17 cellular contexts compared by ENCODE assay signal in the genomic region with DNA sequence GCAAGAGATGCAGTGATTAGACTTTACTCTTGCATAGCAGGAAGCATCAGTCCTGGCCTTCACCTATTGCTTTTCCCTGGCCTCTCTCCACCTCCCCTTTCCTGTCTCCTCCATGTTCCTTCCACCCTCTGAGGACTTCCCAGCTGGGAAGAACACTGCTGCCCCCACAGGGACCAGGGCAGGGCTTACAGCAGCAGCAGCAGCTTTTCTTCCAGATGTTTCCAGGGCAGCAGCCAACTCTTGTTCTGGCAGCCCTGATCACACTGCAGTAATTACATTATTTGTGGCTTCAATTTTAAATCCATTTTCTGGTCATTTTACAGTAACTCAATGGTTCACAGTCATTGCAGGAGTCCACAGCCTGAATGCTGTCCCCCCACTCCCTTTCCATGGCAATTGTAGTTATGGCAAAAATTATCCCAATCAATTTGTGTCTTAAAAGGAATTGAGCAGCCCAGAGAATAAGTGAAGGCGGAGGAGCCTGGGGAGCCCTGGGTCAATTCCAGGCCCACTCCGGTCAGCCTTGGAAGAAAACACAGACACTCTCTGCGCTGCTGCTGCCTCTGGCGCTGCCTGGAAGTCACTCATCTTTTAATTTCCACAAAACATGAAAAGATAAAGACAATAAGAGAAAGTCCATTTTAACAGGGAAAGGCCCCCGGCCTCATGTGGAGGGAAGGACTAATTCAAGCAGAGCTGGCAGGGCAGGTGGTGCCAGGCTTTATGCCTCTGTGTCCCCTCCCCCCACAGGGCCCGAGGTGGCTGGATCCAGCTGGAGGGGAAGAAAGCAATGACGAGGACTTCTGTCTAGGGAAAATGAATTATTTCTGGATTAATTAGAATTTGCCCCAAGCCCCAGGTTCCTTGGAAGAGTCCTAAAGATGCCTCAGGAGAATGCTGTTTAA.
DNase-seq lines count a peak whose midpoint lies in the region; ATAC-seq and TF ChIP-seq lines count a peak whose summit lies in the region.
"Had no signal": no experiment of that assay in that cellular context is flagged by ENCODE, and none has a peak within 500 bp of the region (broad histone marks: within the 10 kb centered on the region; RNA-seq: fewer than 3 reads in every experiment).

No MANE protein-coding gene starts in this region.

- no peak overlapping the region for H3K14ac ChIP-seq in H9 (ENCODE audit: insufficient read depth, low read length)

- TF ChIP-seq EP300 in neural cell (conservative IDR thresholded peaks at IDR 0.05; ENCODE audit: poor library complexity, severe bottlenecking): no peak

- DNase-seq in ELF-1 (ENCODE audit: low read depth, low spot score) (peak; percentile 37), H9 (peak; percentile 52), Right ventricle myocardium superior (no peak), T-helper 9 cell (no peak)
- DNase-seq: effector CD8-positive, alpha-beta T cell; hippocampal formation; NCI-H2029; small intestine; T-helper 1 cell had no signal

- H3K36me3 Mint-ChIP-seq in H9 (ENCODE audit: insufficient read depth in 1 of 3, low read depth in 3 of 3): no peaks in the 10 kb centered on the region; a peak in 1 of 7 replicates

- H3K9me3 ChIP-seq in H9 (ENCODE audit: control insufficient read depth, low read depth, low read length): no peaks in the 10 kb centered on the region
- H3K9me3 ChIP-seq in neural cell (ENCODE audit: low read length): no peaks in the 10 kb centered on the region
- H3K9me3 ChIP-seq: adrenal gland, thoracic aorta had no signal

- H2BK15ac ChIP-seq in H9 (ENCODE audit: low read depth, low read length): no peak overlapping the region

- no peak overlapping the region for H3K4ac ChIP-seq in H9 (ENCODE audit: low read depth, low read length)

- H3K79me2 ChIP-seq in H9 (ENCODE audit: insufficient read depth, low read length) (no peaks in the 10 kb centered on the region), neural cell (replicated peaks; ENCODE audit: insufficient read depth, low read length) (no peaks in the 10 kb centered on the region)
- H3K79me2 ChIP-seq: parathyroid adenoma had no signal

- H3K23ac ChIP-seq in H9 (ENCODE audit: insufficient read length, low read depth, low read length): no peak overlapping the region

- H4K91ac ChIP-seq in H9 (ENCODE audit: insufficient read length, low read depth, low read length): no peak overlapping the region

- no peak overlapping the region for H3K9ac ChIP-seq in H9 (ENCODE audit: extremely low read depth, insufficient read length, low read length)
- H3K9ac ChIP-seq in neural cell (ENCODE audit: low read length): no peak overlapping the region
- H3K9ac ChIP-seq: parathyroid adenoma had no signal

- H3K27me3 Mint-ChIP-seq in H9 (ENCODE audit: low read depth): no peaks in the 10 kb centered on the region; the same call in 1 of the 2 replicates

- no peak overlapping the region for H2BK20ac ChIP-seq in H9 (ENCODE audit: low read depth, low read length, poor library complexity, severe bottlenecking)

- WGBS in H9 (ENCODE audit: extremely low coverage, insufficient read length, low lambda C conversion rate): no CpG with 5 or more reads among the region's 7 CpGs

- intact Hi-C loops in Right ventricle myocardium superior (cut with DNase I): no loop called here

- H3K27ac Mint-ChIP-seq in H9: no peak overlapping the region
- H3K27ac Mint-ChIP-seq: B cell had no signal

- H4K20me1 ChIP-seq in H9 (ENCODE audit: control insufficient read depth, insufficient read depth, insufficient read length): no peaks in the 10 kb centered on the region
- H4K20me1 ChIP-seq in neural cell (ENCODE audit: insufficient read depth): no peaks in the 10 kb centered on the region

- H3K27ac ChIP-seq in H9 (ENCODE audit: insufficient read length, low read depth, low read length) (no peak overlapping the region), neural cell (ENCODE audit: low read length) (peak overlapping the region; percentile 35)
- H3K27ac ChIP-seq: adrenal gland, cardiac muscle cell, parathyroid adenoma, thoracic aorta had no signal

- H2BK5ac ChIP-seq in H9 (ENCODE audit: insufficient read length, low read length): no peak overlapping the region

- no peak overlapping the region for H2BK12ac ChIP-seq in H9 (ENCODE audit: insufficient read length, low read depth, low read length)

- H3K4me3 Mint-ChIP-seq in H9: no peak overlapping the region
- H3K4me3 Mint-ChIP-seq: B cell had no signal

- H4K5ac ChIP-seq in H9 (ENCODE audit: insufficient read length, low read depth, low read length): no peak overlapping the region

- no peak overlapping the region for H3K18ac ChIP-seq in H9 (ENCODE audit: insufficient read length, low read depth, low read length)

- H3F3A ChIP-seq in neural cell (ENCODE audit: insufficient read depth, low read length, poor library complexity, severe bottlenecking): no peaks in the 10 kb centered on the region

- no peaks in the 10 kb centered on the region for H3K23me2 ChIP-seq in H9 (ENCODE audit: insufficient read length, low read depth, low read length, poor library complexity, severe bottlenecking)

- no peaks in the 10 kb centered on the region for H3K36me3 ChIP-seq in neural cell (ENCODE audit: insufficient read depth, low read length)
- H3K36me3 ChIP-seq: adrenal gland, cardiac muscle cell, thoracic aorta had no signal

- ATAC-seq in Right ventricle myocardium superior (ENCODE audit: poor library complexity) (peak; percentile 76), HG02870 (IDR thresholded peaks at IDR 0.05; ENCODE audit: unreplicated experiment) (no peak), HG02840 (IDR thresholded peaks at IDR 0.05; ENCODE audit: low FRiP score, unreplicated experiment) (no peak)

- no peak overlapping the region for H2BK120ac ChIP-seq in H9 (ENCODE audit: low read depth, low read length, poor library complexity, severe bottlenecking)

- H3K27me3 ChIP-seq in H9 (ENCODE audit: insufficient read depth, low read length) (no peaks in the 10 kb centered on the region), neural cell (ENCODE audit: insufficient read depth, low read depth, low read length) (no peaks in the 10 kb centered on the region)
- H3K27me3 ChIP-seq: adrenal gland, cardiac muscle cell had no signal

- H3K79me1 ChIP-seq in H9 (ENCODE audit: insufficient read depth, low read depth, low read length, poor library complexity, severe bottlenecking): no peaks in the 10 kb centered on the region

- peak; percentile 64 for TF ChIP-seq RAD21 in neural cell (conservative IDR thresholded peaks at IDR 0.05)

- H3K4me3 ChIP-seq in neural cell (ENCODE audit: low read length): no peak overlapping the region
- H3K4me3 ChIP-seq: adrenal gland, cardiac muscle cell, thoracic aorta had no signal

- no peaks in the 10 kb centered on the region for H3K9me3 Mint-ChIP-seq in H9

- no peaks in the 10 kb centered on the region for H3K9me2 ChIP-seq in neural cell (ENCODE audit: insufficient read depth, low read length)

- H2AK5ac ChIP-seq in H9 (ENCODE audit: insufficient read length, low read length): no peak overlapping the region

- no peak overlapping the region for H3T11ph ChIP-seq in H9 (ENCODE audit: low read length)

- no peak overlapping the region for H3K56ac ChIP-seq in H9 (ENCODE audit: insufficient read length, low read depth, low read length)

- H4K8ac ChIP-seq in H9 (replicated peaks; ENCODE audit: insufficient read length, low read depth, low read length): no peak overlapping the region

- no peaks in the 10 kb centered on the region for H3K4me1 Mint-ChIP-seq in H9
- H3K4me1 Mint-ChIP-seq: B cell had no signal

- no peak overlapping the region for H2AFZ ChIP-seq in H9 (ENCODE audit: low read length)
- H2AFZ ChIP-seq in neural cell (ENCODE audit: low read depth, low read length): no peak overlapping the region
- H2AFZ ChIP-seq: parathyroid adenoma had no signal

- H3K4me2 ChIP-seq in H9 (ENCODE audit: insufficient read depth, insufficient read length, low read length) (no peak overlapping the region), neural cell (ENCODE audit: low read length) (no peak overlapping the region)

- TF ChIP-seq CTCF in H9 (conservative IDR thresholded peaks at IDR 0.05) (peak; percentile 67), neural cell (IDR thresholded peaks at IDR 0.05; ENCODE audit: poor library complexity, severe bottlenecking) (peak; percentile 57)

- no peaks in the 10 kb centered on the region for H3K4me1 ChIP-seq in H9 (ENCODE audit: insufficient read depth, low read length)
- H3K4me1 ChIP-seq: adrenal gland, parathyroid adenoma had no signal

TF ChIP-seq in neural cell, 6 proteins besides CTCF, POLR2A, EP300 and RAD21:
- TF ChIP-seq, protein P1, sequence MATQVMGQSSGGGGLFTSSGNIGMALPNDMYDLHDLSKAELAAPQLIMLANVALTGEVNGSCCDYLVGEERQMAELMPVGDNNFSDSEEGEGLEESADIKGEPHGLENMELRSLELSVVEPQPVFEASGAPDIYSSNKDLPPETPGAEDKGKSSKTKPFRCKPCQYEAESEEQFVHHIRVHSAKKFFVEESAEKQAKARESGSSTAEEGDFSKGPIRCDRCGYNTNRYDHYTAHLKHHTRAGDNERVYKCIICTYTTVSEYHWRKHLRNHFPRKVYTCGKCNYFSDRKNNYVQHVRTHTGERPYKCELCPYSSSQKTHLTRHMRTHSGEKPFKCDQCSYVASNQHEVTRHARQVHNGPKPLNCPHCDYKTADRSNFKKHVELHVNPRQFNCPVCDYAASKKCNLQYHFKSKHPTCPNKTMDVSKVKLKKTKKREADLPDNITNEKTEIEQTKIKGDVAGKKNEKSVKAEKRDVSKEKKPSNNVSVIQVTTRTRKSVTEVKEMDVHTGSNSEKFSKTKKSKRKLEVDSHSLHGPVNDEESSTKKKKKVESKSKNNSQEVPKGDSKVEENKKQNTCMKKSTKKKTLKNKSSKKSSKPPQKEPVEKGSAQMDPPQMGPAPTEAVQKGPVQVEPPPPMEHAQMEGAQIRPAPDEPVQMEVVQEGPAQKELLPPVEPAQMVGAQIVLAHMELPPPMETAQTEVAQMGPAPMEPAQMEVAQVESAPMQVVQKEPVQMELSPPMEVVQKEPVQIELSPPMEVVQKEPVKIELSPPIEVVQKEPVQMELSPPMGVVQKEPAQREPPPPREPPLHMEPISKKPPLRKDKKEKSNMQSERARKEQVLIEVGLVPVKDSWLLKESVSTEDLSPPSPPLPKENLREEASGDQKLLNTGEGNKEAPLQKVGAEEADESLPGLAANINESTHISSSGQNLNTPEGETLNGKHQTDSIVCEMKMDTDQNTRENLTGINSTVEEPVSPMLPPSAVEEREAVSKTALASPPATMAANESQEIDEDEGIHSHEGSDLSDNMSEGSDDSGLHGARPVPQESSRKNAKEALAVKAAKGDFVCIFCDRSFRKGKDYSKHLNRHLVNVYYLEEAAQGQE (IDR thresholded peaks at IDR 0.05; ENCODE audit: borderline replicate concordance): no peak
- no peak for TF ChIP-seq EZH2 (IDR thresholded peaks at IDR 0.05; ENCODE audit: borderline replicate concordance, insufficient read depth, low read length, poor library complexity, severe bottlenecking)
- peak; percentile 46 for TF ChIP-seq SMC3 (conservative IDR thresholded peaks at IDR 0.05; ENCODE audit: poor library complexity)
- peak; percentile 63 for TF ChIP-seq POLR2AphosphoS5 (IDR thresholded peaks at IDR 0.05)
- TF ChIP-seq MXI1 (conservative IDR thresholded peaks at IDR 0.05; ENCODE audit: poor library complexity, severe bottlenecking): no peak
- no peak for TF ChIP-seq TAF1 (IDR thresholded peaks at IDR 0.05; ENCODE audit: low read depth)
TF ChIP-seq in neural cell: peak in this region for 2.

Comparison
In these comparisons a context has a peak if more than half of its experiments do, and no peak if none do; other contexts are left out.
1. DNase-seq: peak in ELF-1 (single experiment) and H9 (single experiment); none in Right ventricle myocardium superior (single experiment) and T-helper 9 cell (single experiment).